ENCODE assay signal across 11 cellular contexts in genomic region chr3:79846148-79846933, GRCh38.
A peak's percentile ranks its signal among the peaks of the same experiment; 100 is the strongest.
DNase-seq lines count a peak whose midpoint lies in the region; ATAC-seq and TF ChIP-seq lines count a peak whose summit lies in the region.
"Had no signal": no experiment of that assay in that cellular context is flagged by ENCODE, and none has a peak within 500 bp of the region (broad histone marks: within the 10 kb centered on the region; RNA-seq: fewer than 3 reads in every experiment).

No MANE protein-coding gene starts in this region.

- H2AFZ ChIP-seq in OCI-LY7 (ENCODE audit: low read length), result no peak overlapping the region

- TF ChIP-seq POLR2A in esophagus muscularis mucosa (IDR thresholded peaks at IDR 0.05; ENCODE audit: low read depth) (no peak), suprapubic skin (IDR thresholded peaks at IDR 0.05) (no peak)

- 67% methylated on average over 9 of the region's 9 CpGs for WGBS in esophagus muscularis mucosa
- WGBS in suprapubic skin, result 76% methylated on average over 9 of the region's 9 CpGs

- no peaks in the 10 kb centered on the region for H3K79me2 ChIP-seq in OCI-LY7 (ENCODE audit: insufficient read depth, low read depth, low read length)

- BruUV-seq in OCI-LY7 (replicated peaks; lab: Mats Ljungman, UMichigan), result no TSS peak

- H3K9me3 ChIP-seq in OCI-LY7 (ENCODE audit: low read length), result 0 out of 2 replicates have a peak, but pooled peaks cover 5% of the 10 kb centered on the region
- no peaks in the 10 kb centered on the region for H3K9me3 ChIP-seq in esophagus muscularis mucosa
- H3K9me3 ChIP-seq in suprapubic skin, result peaks cover 3% of the 10 kb centered on the region

- peak; percentile 4 for DNase-seq in OCI-LY7 (ENCODE audit: low spot score)
- no peak for DNase-seq in esophagus muscularis mucosa (ENCODE audit: extremely low spot score)
- DNase-seq in suprapubic skin (ENCODE audit: low spot score in 2 of 2), result no peak
- DNase-seq in stimulated activated CD4-positive, alpha-beta T cell treated with anti-CD3 and anti-CD28 coated beads, Interleukin-4, amount 100 ng/mL, for 24 hours, result no peak
- DNase-seq: NCI-H2029 had no signal

- H3K36me3 ChIP-seq in OCI-LY7 (ENCODE audit: insufficient read depth, low read length) (no peaks in the 10 kb centered on the region), esophagus muscularis mucosa (no peaks in the 10 kb centered on the region), suprapubic skin (no peaks in the 10 kb centered on the region)

- no peak overlapping the region for H3K4me3 ChIP-seq in OCI-LY7 (ENCODE audit: low read depth, low read length, poor library complexity, severe bottlenecking)
- no peak overlapping the region for H3K4me3 ChIP-seq in esophagus muscularis mucosa
- H3K4me3 ChIP-seq in suprapubic skin, result no peak overlapping the region

- POLR2A ChIA-PET in OCI-LY7 (lab: Charles Lee), result no interaction called here

- H3K9me2 ChIP-seq in OCI-LY7 (ENCODE audit: insufficient read depth, low read length), result no peaks in the 10 kb centered on the region

- H3K4me2 ChIP-seq in OCI-LY7 (ENCODE audit: low read length), result no peak overlapping the region

- H3K27ac ChIP-seq in 22Rv1 (no peak overlapping the region), OCI-LY7 (ENCODE audit: low read depth, low read length, poor library complexity, severe bottlenecking) (no peak overlapping the region), esophagus muscularis mucosa (replicated peaks in 1 of 4) (no peak overlapping the region), suprapubic skin (no peak overlapping the region)
- H3K27ac ChIP-seq: epithelial cell of prostate had no signal

- H3K4me1 ChIP-seq in OCI-LY7 (ENCODE audit: insufficient read depth, low read length, poor library complexity, severe bottlenecking) (no peaks in the 10 kb centered on the region), esophagus muscularis mucosa (no peaks in the 10 kb centered on the region), suprapubic skin (no peaks in the 10 kb centered on the region)

- H4K20me1 ChIP-seq in OCI-LY7 (ENCODE audit: insufficient read depth, low read length), result no peaks in the 10 kb centered on the region

- ATAC-seq in HG03442 (IDR thresholded peaks at IDR 0.05; ENCODE audit: unreplicated experiment) (no peak), GM18907 (IDR thresholded peaks at IDR 0.05; ENCODE audit: unreplicated experiment) (no peak)
- ATAC-seq: activated naive CD4-positive, alpha-beta T cell treated with anti-CD3 and anti-CD28 coated beads, Interleukin-2, amount 50 U/mL, for 72 hours had no signal

- H3K27me3 ChIP-seq in esophagus muscularis mucosa (no peaks in the 10 kb centered on the region), suprapubic skin (no peaks in the 10 kb centered on the region)

- CTCF ChIA-PET in OCI-LY7 (lab: Charles Lee; ENCODE audit: unreplicated experiment), result no interaction called here

- TF ChIP-seq CTCF in 22Rv1 (IDR thresholded peaks at IDR 0.05) (peak; percentile 71), GM12873 (IDR thresholded peaks at IDR 0.05; ENCODE audit: insufficient read depth, low read depth, low read length, missing control alignments) (peak; percentile 64), OCI-LY7 (conservative IDR thresholded peaks at IDR 0.05; ENCODE audit: low read length) (peak; percentile 79), esophagus muscularis mucosa (IDR thresholded peaks at IDR 0.05) (peak in 2 of 3 experiments; percentile 8 to 15), suprapubic skin (IDR thresholded peaks at IDR 0.05) (no peak)

- intact Hi-C loops in OCI-LY7 (cut with micrococcal nuclease; ENCODE audit: unreplicated experiment), result loop anchor here (1.0 kb wide), 1 partner anchor 325 kb away; no protein-coding TSS in a partner anchor
- intact Hi-C loops in esophagus muscularis mucosa (cut with DNase I), result no loop called here

- TF ChIP-seq EP300 in esophagus muscularis mucosa (IDR thresholded peaks at IDR 0.05) (no peak), suprapubic skin (IDR thresholded peaks at IDR 0.05) (no peak)

Comparison
In these comparisons a context has a peak if more than half of its experiments do, and no peak if none do; other contexts are left out.
1. CTCF ChIP-seq: peak in 22Rv1 (single experiment), GM12873 (single experiment), OCI-LY7 (single experiment) and esophagus muscularis mucosa (2 of 3); none in suprapubic skin (0 of 2).